21 cellular contexts compared by ENCODE assay signal in genomic region chr1:232380556-232380955, GRCh38.
"Had no signal": no experiment of that assay in that cellular context is flagged by ENCODE, and none has a peak within 500 bp of the region (broad histone marks: within the 10 kb centered on the region; RNA-seq: fewer than 3 reads in every experiment).

No MANE protein-coding gene starts in this region.

- ATAC-seq: K562 had no signal

- H3K4me1 Mint-ChIP-seq: IgD-negative memory B cell had no signal

- DNase-seq: Kasumi-1, MM.1S, NCI-H1092 treated with DMSO at 0.1 percent for 48 hours, NCI-H1417, NCI-H1436 treated with DMSO at 0.1 percent for 48 hours, NCI-H1694, NCI-H187 treated with DMSO at 0.1 percent for 48 hours, NCI-H2029 treated with DMSO at 0.1 percent for 48 hours, NCI-H2227 treated with DMSO at 0.1 percent for 48 hours, NCI-H524, NCI-H526 treated with DMSO at 0.1 percent for 48 hours, NCI-H748 treated with DMSO at 0.1 percent for 48 hours, Right ventricle myocardium superior, RPMI8226, SIG-M5 had no signal

- H3K9ac ChIP-seq: KMS-11 had no signal

- H3K36me3 ChIP-seq: SJSA1 had no signal

- H3K27me3 Mint-ChIP-seq: IgD-negative memory B cell had no signal

- H3K27ac Mint-ChIP-seq: IgD-negative memory B cell had no signal

- H3K9me3 ChIP-seq: SJSA1 had no signal

- H3K4me3 Mint-ChIP-seq: IgD-negative memory B cell had no signal

- H3K27me3 ChIP-seq: SJSA1 had no signal

- H3K27ac ChIP-seq: HL-60, KMS-11, SJSA1, SK-N-MC had no signal

- H3K4me2 ChIP-seq: KMS-11 had no signal

- H3K36me3 Mint-ChIP-seq: IgD-negative memory B cell had no signal

- H3K4me3 ChIP-seq: K562, SJSA1, SK-N-MC had no signal
